In genomic region chr10:74022941-74023629, GRCh38 we compare ENCODE assay signal across 23 cellular contexts. TPM values are rescaled to one million over a fixed set of nuclear protein-coding genes. Genes with fewer than 3 reads are reported as not detected.
DNase-seq lines count a peak whose midpoint lies in the region; ATAC-seq, FAIRE-seq and TF ChIP-seq lines count a peak whose summit lies in the region.
"Had no signal": no experiment of that assay in that cellular context is flagged by ENCODE, and none has a peak within 500 bp of the region (broad histone marks: within the 10 kb centered on the region; RNA-seq: fewer than 3 reads in every experiment).

No MANE protein-coding gene starts in this region.

- POLR2A ChIA-PET in SK-N-SH (lab: Yijun Ruan, JAX) (no interaction called here), K562 (lab: Yijun Ruan, JAX) (interaction anchor here (1.6 to 1.8 kb wide), 3 partner anchors 8 to 10 kb away, joined by 4 to 7 read pairs (median 6); no protein-coding TSS in a partner anchor)

- no TSS peak for BruUV-seq in K562 (replicated peaks; lab: Mats Ljungman, UMichigan)

- TF ChIP-seq CTCF in SK-N-SH (IDR thresholded peaks at IDR 0.05), result no peak
- no peak for TF ChIP-seq CTCF in HFFc6 (IDR thresholded peaks at IDR 0.05)
- TF ChIP-seq CTCF in K562 (IDR thresholded peaks at IDR 0.05 in 2 of 3, conservative IDR thresholded peaks at IDR 0.05 in 1 of 3; ENCODE audit: insufficient read depth in 2 of 3, low read depth in 1 of 3, low read length in 3 of 3), result no peak
- TF ChIP-seq CTCF in osteocyte (IDR thresholded peaks at IDR 0.05), result no peak
- TF ChIP-seq CTCF in omental fat pad (IDR thresholded peaks at IDR 0.05), result no peak

- H3K27ac ChIP-seq in SK-N-SH (ENCODE audit: low read depth in 2 of 2, low read length in 1 of 2) (peak overlapping the region; percentile 36 to 45; a peak in 3 of 4 replicates), K562 (ENCODE audit: extremely low read depth, low read depth, low read length) (peak overlapping the region; percentile 9; the same call in 2 of the 3 replicates)

- H3K4me2 ChIP-seq in SK-N-SH (peak overlapping the region; percentile 8; the same call in 1 of the 2 replicates), K562 (ENCODE audit: insufficient read depth, low read length) (no peak overlapping the region)

- intact Hi-C loops in K562 (cut with micrococcal nuclease), result no loop called here

- DNase-seq in SK-N-SH (no peak), HFFc6 (peak; percentile 45), K562 (ENCODE audit: extremely low read depth in 1 of 4, low spot score in 3 of 4) (no peak), osteocyte (ENCODE audit: extremely low spot score, unreplicated experiment) (no peak), NCI-H1417 (lab: John Stamatoyannopoulos, UW) (no peak), omental fat pad (ENCODE audit: low spot score) (no peak), left lobe of liver (ENCODE audit: low spot score) (no peak)
- DNase-seq: 8988T; activated CD4-positive, alpha-beta T cell treated with anti-CD3 and anti-CD28 coated beads for 4 hours; CD4-positive, CD25-positive, alpha-beta regulatory T cell; DMS 273 treated with DMSO at 0.1 percent for 48 hours; erythroblast; foreskin melanocyte; hypothalamus; left ventricle myocardium superior; NCI-H2081 treated with DMSO at 0.1 percent for 48 hours; SW 1271; upper lobe of left lung had no signal

- no peak overlapping the region for H2AFZ ChIP-seq in SK-N-SH (ENCODE audit: low read depth)
- no peak overlapping the region for H2AFZ ChIP-seq in K562 (ENCODE audit: low read depth, low read length)

- H3K27me3 ChIP-seq in SK-N-SH (ENCODE audit: insufficient read depth), result no peaks in the 10 kb centered on the region
- H3K27me3 ChIP-seq in K562 (ENCODE audit: control insufficient read depth in 2 of 2, insufficient read depth in 2 of 2, low read length in 2 of 2), result no peaks in the 10 kb centered on the region
- H3K27me3 ChIP-seq: upper lobe of left lung had no signal

- H3K9me3 ChIP-seq in SK-N-SH (no peaks in the 10 kb centered on the region), K562 (replicated peaks; ENCODE audit: control insufficient read depth, insufficient read depth, low read depth, low read length) (no peaks in the 10 kb centered on the region)
- H3K9me3 ChIP-seq: upper lobe of left lung had no signal

- H3K4me3 ChIP-seq in SK-N-SH (ENCODE audit: low read depth in 2 of 2, low read length in 1 of 2), result no peak overlapping the region
- no peak overlapping the region for H3K4me3 ChIP-seq in K562
- H3K4me3 ChIP-seq: upper lobe of left lung had no signal

- H3K4me1 Mint-ChIP-seq in HFFc6 (ENCODE audit: low read depth) (peaks cover 92% of the 10 kb centered on the region), osteocyte (ENCODE audit: unreplicated experiment) (peaks cover 72% of the 10 kb centered on the region)

- H3K9me3 Mint-ChIP-seq in HFFc6 (no peaks in the 10 kb centered on the region), osteocyte (ENCODE audit: unreplicated experiment) (no peaks in the 10 kb centered on the region)
- H3K9me3 Mint-ChIP-seq: CD4-positive, CD25-positive, alpha-beta regulatory T cell; IgD-negative memory B cell; nephron had no signal

- ATAC-seq in SK-N-SH treated with all-trans-retinoic acid at 6 μM for 48 hours (no peak), K562 (no peak), omental fat pad (ENCODE audit: low FRiP score) (no peak), left lobe of liver (no peak)
- ATAC-seq: left ventricle myocardium superior, Right ventricle myocardium inferior, sciatic nerve had no signal

- H3K36me3 ChIP-seq in SK-N-SH (replicated peaks in 1 of 2; ENCODE audit: control insufficient read depth in 1 of 2, insufficient read depth in 2 of 2, low read length in 1 of 2), result peaks cover 2 to 24% of the 10 kb centered on the region in 2 experiments
- H3K36me3 ChIP-seq in K562 (ENCODE audit: control insufficient read depth, insufficient read depth, low read length), result peaks cover 46% of the 10 kb centered on the region

- no peak overlapping the region for H3K9ac ChIP-seq in SK-N-SH
- peak overlapping the region in 1 of 2 experiments; percentile 12; a peak in 1 of 4 replicates for H3K9ac ChIP-seq in K562 (ENCODE audit: insufficient read depth in 1 of 2, low read depth in 2 of 2, low read length in 2 of 2)

- H3K79me2 ChIP-seq in SK-N-SH (ENCODE audit: insufficient read depth) (peaks cover 100% of the 10 kb centered on the region), K562 (ENCODE audit: control insufficient read depth, insufficient read depth, low read length) (peaks cover 92% of the 10 kb centered on the region)

- H4K20me1 ChIP-seq in SK-N-SH (ENCODE audit: insufficient read depth) (peaks cover 94% of the 10 kb centered on the region), K562 (replicated peaks; ENCODE audit: control insufficient read depth, insufficient read depth, low read length) (0 out of 2 replicates have a peak, but pooled peaks cover 4% of the 10 kb centered on the region)

- H3K36me3 Mint-ChIP-seq in HFFc6 (ENCODE audit: low read depth) (peaks cover 41% of the 10 kb centered on the region), osteocyte (ENCODE audit: unreplicated experiment) (peaks cover 11% of the 10 kb centered on the region)

- in situ Hi-C loops in K562 (cut with MboI), result no loop called here

- H3K27ac Mint-ChIP-seq in HFFc6 (peak overlapping the region; percentile 78), osteocyte (ENCODE audit: unreplicated experiment) (peak overlapping the region; percentile 66)
- H3K27ac Mint-ChIP-seq: CD4-positive, CD25-positive, alpha-beta regulatory T cell; IgD-negative memory B cell had no signal

- no peak for FAIRE-seq in K562 (lab: Jason Lieb, UNC)

- peak overlapping the region; percentile 63 for H3K4me3 Mint-ChIP-seq in HFFc6
- H3K4me3 Mint-ChIP-seq in osteocyte (ENCODE audit: unreplicated experiment), result no peak overlapping the region
- H3K4me3 Mint-ChIP-seq: CD4-positive, CD25-positive, alpha-beta regulatory T cell; IgD-negative memory B cell; nephron had no signal

- H3K27me3 Mint-ChIP-seq in HFFc6 (ENCODE audit: insufficient read depth) (0 out of 2 replicates have a peak, but pooled peaks cover 2% of the 10 kb centered on the region), osteocyte (ENCODE audit: unreplicated experiment) (no peaks in the 10 kb centered on the region)
- H3K27me3 Mint-ChIP-seq: CD4-positive, CD25-positive, alpha-beta regulatory T cell; IgD-negative memory B cell had no signal

- peaks cover 5 to 64% of the 10 kb centered on the region in 2 experiments for H3K4me1 ChIP-seq in SK-N-SH (ENCODE audit: control insufficient read depth in 1 of 2, insufficient read depth in 2 of 2, low read depth in 1 of 2, low read length in 1 of 2)
- peaks cover 22 to 78% of the 10 kb centered on the region in 2 experiments for H3K4me1 ChIP-seq in K562 (replicated peaks in 1 of 2; ENCODE audit: control insufficient read depth in 2 of 2, insufficient read depth in 2 of 2, low read length in 2 of 2)

- H3K9me1 ChIP-seq in K562 (ENCODE audit: control insufficient read depth, insufficient read depth, low read length), result no peaks in the 10 kb centered on the region

- no peak for TF ChIP-seq POLR2A in K562 (conservative IDR thresholded peaks at IDR 0.05)

- peaks cover 62% of the 10 kb centered on the region for H3F3A ChIP-seq in SK-N-SH (replicated peaks; ENCODE audit: insufficient read depth)

- 56% methylated on average over 5 of the region's 5 CpGs for WGBS in SK-N-SH (ENCODE audit: low lambda C conversion rate)
- WGBS in K562 (ENCODE audit: insufficient coverage, low coverage, missing lambda C conversion rate), result 65% methylated on average over 5 of the region's 5 CpGs

- CTCF ChIA-PET in SK-N-SH (lab: Yijun Ruan, JAX) (interaction anchor here (0.9 to 2.0 kb wide), 4 partner anchors 12 to 83 kb away, joined by 3 to 4 read pairs (median 3); no protein-coding TSS in a partner anchor), K562 (lab: Yijun Ruan, JAX; ENCODE audit: low intra/inter-chr PET ratio) (no interaction called here)

- TF ChIP-seq EP300 in SK-N-SH (IDR thresholded peaks at IDR 0.05; ENCODE audit: borderline replicate concordance in 1 of 2, low read depth in 1 of 2, low read length in 1 of 2) (no peak), K562 (IDR thresholded peaks at IDR 0.05; ENCODE audit: low read length) (no peak)

- TF ChIP-seq RAD21 in SK-N-SH (IDR thresholded peaks at IDR 0.05; ENCODE audit: low read length) (no peak), K562 (CRISPR knock-in tag; conservative IDR thresholded peaks at IDR 0.05 in 1 of 2, IDR thresholded peaks at IDR 0.05 in 1 of 2) (no peak)

- no peaks in the 10 kb centered on the region for H3K9me2 ChIP-seq in SK-N-SH

TF ChIP-seq in SK-N-SH, 30 proteins besides CTCF, POLR2A, EP300 and RAD21 (continues in another document):
- TF ChIP-seq TCF12 (IDR thresholded peaks at IDR 0.05), result 0 out of 2 replicates have a peak, but pooled peaks have one; percentile 37

TF ChIP-seq in SK-N-SH treated with all-trans-retinoic acid at 6 μM for 48 hours, 23 proteins besides CTCF, POLR2A, EP300 and RAD21 (continues in another document):
- no peak for TF ChIP-seq ZNF565 (CRISPR knock-in tag; conservative IDR thresholded peaks at IDR 0.05; ENCODE audit: low read depth)

TF ChIP-seq in K562, 482 proteins besides CTCF, POLR2A, EP300 and RAD21 (continues in another document):
- TF ChIP-seq NFIC (IDR thresholded peaks at IDR 0.05), result no peak

RNA-seq across cellular contexts. Expression of gene VCL, which starts 25.2 kb away (rescaled TPM):
- 147 and 190 TPM in 2 replicates for polyA plus RNA-seq in SK-N-SH (2012; rRNA removed)
- 125 and 144 TPM in 2 replicates for polyA plus RNA-seq in SK-N-SH (2012; cell fraction: cytosol; rRNA removed)
- polyA plus RNA-seq in SK-N-SH (2012; cell fraction: nucleus; rRNA removed), result 170 and 281 TPM in 2 replicates
- total RNA-seq in HFFc6 (2021; fragmentation: NEBNext Ultra II Directional; extraction: Animal tissue kit (Norgen Biotek cat#: 25700)), result 100 to 1,000 TPM; 366 to 443 (median 406) TPM
- 187 and 268 TPM in 2 replicates for total RNA-seq in K562 (2011; cell fraction: chromatin; rRNA removed; ENCODE audit: low replicate concordance)
- total RNA-seq in K562 (2011; cell fraction: nucleolus; rRNA removed), result 123 and 137 TPM in 2 replicates
- 175 and 236 TPM in 2 replicates for total RNA-seq in K562 (2011; cell fraction: nucleoplasm; rRNA removed)
- 72.0 and 77.3 TPM in 2 replicates for total RNA-seq in K562 (2014; rRNA removed)
- total RNA-seq in K562 (2014; rRNA removed; fragmentation: Illumina TruSeq; extraction: Trizol), result 76.4 and 81.4 TPM in 2 replicates
- 84.3 and 87.0 TPM in 2 replicates for total RNA-seq in K562 (2015; rRNA removed; fragmentation: Illumina TruSeq; extraction: Trizol)
- 180 and 186 TPM in 2 replicates for total RNA-seq in K562 (2021)
- polyA plus RNA-seq in K562 (2011; rRNA removed), result 138 and 154 TPM in 2 replicates
- polyA plus RNA-seq in K562 (2011; cell fraction: cytosol; rRNA removed), result 76.8 and 89.4 TPM in 2 replicates
- 176 and 196 TPM in 2 replicates for polyA plus RNA-seq in K562 (2011; cell fraction: nucleus; rRNA removed)
- 110 TPM in 2 replicates for polyA plus RNA-seq in K562 (2012)
- polyA plus RNA-seq in K562 (2014; fragmentation: Illumina TruSeq; extraction: Trizol), result 111 and 117 TPM in 2 replicates
- polyA plus RNA-seq in K562 (2014; fragmentation: Nextera tagmentation; extraction: Ambion mirVana), result 10 to 100 TPM; 29.8 to 53.6 TPM
- 65.6 and 72.8 TPM in 2 replicates for polyA plus RNA-seq in K562 (2014; rRNA removed)
- 163 and 186 TPM in 2 replicates for polyA minus RNA-seq in K562 (2011; rRNA and poly(A)+ RNA removed)
- polyA minus RNA-seq in K562 (2011; cell fraction: cytosol; rRNA and poly(A)+ RNA removed), result 91.8 and 115 TPM in 2 replicates
- 133 and 174 TPM in 2 replicates for polyA minus RNA-seq in K562 (2011; cell fraction: nucleus; rRNA and poly(A)+ RNA removed)
- 338 and 340 TPM in 2 replicates for total RNA-seq in osteocyte
- 100 to 1,000 TPM in 1 of 4 donors, 10 to 100 TPM in 3; 69.1 to 109 (median 90.1) TPM for total RNA-seq in omental fat pad
- total RNA-seq in left lobe of liver, result 14.5 TPM

Comparison
In these comparisons a context has a peak if more than half of its experiments do, and no peak if none do; other contexts are left out.
1. Of the 27 proteins assayed by ChIP-seq in both K562 and SK-N-SH: peak only in K562: none; only in SK-N-SH: MEF2A; in both: none; in neither: 26.